ENCODE assay signal across 28 cellular contexts in the genomic region with DNA sequence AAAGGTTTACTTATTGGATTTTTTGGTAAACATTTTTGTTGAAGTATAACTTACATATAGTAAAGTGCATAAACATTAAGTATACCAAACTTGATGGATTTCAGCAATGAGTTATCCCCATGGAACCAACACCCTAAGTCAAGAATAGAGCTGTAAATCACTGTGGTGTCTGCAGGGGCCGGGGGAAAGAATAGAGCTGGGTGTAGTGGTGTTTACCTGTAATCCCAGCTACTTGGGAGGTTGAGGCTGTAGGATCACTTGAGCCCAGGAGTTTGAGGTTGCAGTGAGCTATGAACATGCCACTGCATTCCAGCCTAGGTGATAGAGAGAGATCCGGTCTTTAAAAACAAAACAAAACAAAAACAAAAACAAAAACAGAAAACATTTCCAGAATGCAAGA.
"Had no signal": no experiment of that assay in that cellular context is flagged by ENCODE, and none has a peak within 500 bp of the region (broad histone marks: within the 10 kb centered on the region; RNA-seq: fewer than 3 reads in every experiment).

No MANE protein-coding gene starts in this region.

- H3K9me3 Mint-ChIP-seq: activated CD4-positive, alpha-beta memory T cell treated with anti-CD3 and anti-CD28 coated beads for 36 hours; activated CD4-positive, alpha-beta T cell treated with anti-CD3 and anti-CD28 coated beads, Interleukin-2, amount 10 ng/mL, durations not matched to agents 7 days and 5 days; activated naive CD4-positive, alpha-beta T cell treated with anti-CD3 and anti-CD28 coated beads, Interleukin-2, amount 10 ng/mL, durations not matched to agents 7 days and 5 days; activated naive CD8-positive, alpha-beta T cell treated with anti-CD3 and anti-CD28 coated beads for 36 hours; activated T-helper 2 cell treated with anti-CD3 and anti-CD28 coated beads, Interferon-gamma antibody, Interleukin-2, Interleukin-4, amounts not matched to agents 10 μg/mL and 5 μg/mL and 100 μg/mL, durations not matched to agents 14 hours and 24 hours and 36 hours; T-cell had no signal

- DNase-seq: activated CD4-positive, alpha-beta memory T cell treated with anti-CD3 and anti-CD28 coated beads for 36 hours; activated CD4-positive, alpha-beta T cell treated with anti-CD3 and anti-CD28 coated beads, Interleukin-2, amount 10 ng/mL, durations not matched to agents 7 days and 5 days; activated CD4-positive, CD25-positive, alpha-beta regulatory T cell; activated gamma-delta T cell treated with Interleukin-2 at 50 U/mL for 16 hours; activated naive CD4-positive, alpha-beta T cell treated with anti-CD3 and anti-CD28 coated beads, Interleukin-2, amount 10 ng/mL, durations not matched to agents 7 days and 5 days; activated naive CD8-positive, alpha-beta T cell treated with anti-CD3 and anti-CD28 coated beads for 36 hours; activated T-cell treated with anti-CD3 and anti-CD28 coated beads for 4 hours; activated T-cell treated with anti-CD3 and anti-CD28 coated beads, Interleukin-2, amount 50 U/mL, for 48 hours; brain microvascular endothelial cell; NCI-H1048; NCI-H146; NCI-H187 treated with DMSO at 0.1 percent for 48 hours; NCI-H2081 treated with DMSO at 0.1 percent for 48 hours; NCI-H2171; NCI-H226; NCI-H526; NCI-H82; NK-92 treated with Interleukin-12 subunit alpha and Interleukin-12 subunit beta, amount 100 ng/mL, for 24 hours; OCI-M1; RPMI8226; T-cell; T-helper 2 cell; T1000 had no signal

- H3K4me1 Mint-ChIP-seq: activated naive CD4-positive, alpha-beta T cell treated with anti-CD3 and anti-CD28 coated beads, Interleukin-2, amount 10 ng/mL, durations not matched to agents 7 days and 5 days had no signal

- H3K4me3 Mint-ChIP-seq: activated CD4-positive, alpha-beta memory T cell treated with anti-CD3 and anti-CD28 coated beads for 36 hours; activated CD4-positive, alpha-beta T cell treated with anti-CD3 and anti-CD28 coated beads, Interleukin-2, amount 10 ng/mL, durations not matched to agents 7 days and 5 days; activated naive CD4-positive, alpha-beta T cell treated with anti-CD3 and anti-CD28 coated beads, Interleukin-2, amount 10 ng/mL, durations not matched to agents 7 days and 5 days; activated naive CD8-positive, alpha-beta T cell treated with anti-CD3 and anti-CD28 coated beads for 36 hours; T-cell had no signal

- H3K27ac Mint-ChIP-seq: activated CD4-positive, alpha-beta memory T cell treated with anti-CD3 and anti-CD28 coated beads for 36 hours; activated CD4-positive, alpha-beta T cell treated with anti-CD3 and anti-CD28 coated beads, Interleukin-2, amount 10 ng/mL, durations not matched to agents 7 days and 5 days; activated naive CD4-positive, alpha-beta T cell treated with anti-CD3 and anti-CD28 coated beads, Interleukin-2, amount 10 ng/mL, durations not matched to agents 7 days and 5 days; activated naive CD8-positive, alpha-beta T cell treated with anti-CD3 and anti-CD28 coated beads for 36 hours; activated T-helper 2 cell treated with anti-CD3 and anti-CD28 coated beads, Interferon-gamma antibody, Interleukin-2, Interleukin-4, amounts not matched to agents 10 μg/mL and 5 μg/mL and 100 μg/mL, durations not matched to agents 14 hours and 24 hours and 36 hours; T-cell had no signal

- H3K36me3 Mint-ChIP-seq: activated CD4-positive, alpha-beta memory T cell treated with anti-CD3 and anti-CD28 coated beads for 36 hours; activated naive CD4-positive, alpha-beta T cell treated with anti-CD3 and anti-CD28 coated beads, Interleukin-2, amount 10 ng/mL, durations not matched to agents 7 days and 5 days; activated naive CD8-positive, alpha-beta T cell treated with anti-CD3 and anti-CD28 coated beads for 36 hours; T-cell had no signal

- ATAC-seq: Panc1, Right ventricle myocardium inferior, T-cell had no signal

- H3K4me3 ChIP-seq: cardiac muscle cell, SK-N-MC had no signal

- H3K27me3 ChIP-seq: brain microvascular endothelial cell, cardiac muscle cell had no signal

- H3K27ac ChIP-seq: brain microvascular endothelial cell, cardiac muscle cell, SK-N-MC had no signal

- H3K36me3 ChIP-seq: brain microvascular endothelial cell, cardiac muscle cell had no signal
